In the genomic region with DNA sequence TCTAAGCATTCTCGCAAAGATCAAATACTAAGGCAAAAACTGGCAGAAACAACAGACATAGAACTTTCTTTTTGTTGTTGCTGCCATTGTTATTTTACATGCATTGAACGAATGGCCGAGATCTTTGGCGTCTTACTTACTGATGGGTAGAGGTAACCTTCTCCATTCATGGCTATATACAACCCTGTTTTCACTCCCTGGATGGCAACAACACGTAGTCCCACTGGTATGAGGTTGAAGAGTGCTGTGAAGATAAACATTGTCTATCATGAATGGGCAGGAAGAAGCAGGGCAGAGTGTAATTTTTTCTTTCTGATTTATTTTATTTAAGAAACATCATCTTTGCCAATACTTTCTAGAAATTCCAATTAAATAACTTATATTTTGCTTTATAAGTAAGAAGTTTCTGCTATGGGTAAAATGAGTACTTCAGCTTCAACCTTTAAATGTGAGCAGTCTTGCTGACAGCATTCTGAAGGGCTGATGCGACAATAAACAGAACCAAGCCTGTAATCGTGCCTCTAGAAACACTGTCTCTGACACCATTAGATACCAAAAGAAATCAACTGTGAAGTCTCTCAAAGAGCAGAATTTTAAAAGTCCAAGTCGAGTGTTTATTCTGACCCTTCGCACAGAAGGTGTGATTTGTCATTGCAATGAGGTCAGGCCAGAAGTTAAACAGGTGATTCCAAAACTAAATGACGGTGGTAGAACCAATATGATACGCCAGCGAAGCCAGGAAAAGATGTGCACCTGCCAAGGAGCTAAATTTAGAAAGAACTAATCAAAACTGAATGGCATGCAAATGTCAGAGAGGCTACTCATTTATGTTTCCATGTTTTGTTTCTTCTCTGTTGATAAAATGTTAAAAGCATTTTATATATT, we compare ENCODE assay signal across 13 cellular contexts.
A peak's percentile ranks its signal among the peaks of the same experiment; 100 is the strongest.
DNase-seq lines count a peak whose midpoint lies in the region; ATAC-seq, FAIRE-seq and TF ChIP-seq lines count a peak whose summit lies in the region.
"Had no signal": no experiment of that assay in that cellular context is flagged by ENCODE, and none has a peak within 500 bp of the region (broad histone marks: within the 10 kb centered on the region; RNA-seq: fewer than 3 reads in every experiment).

No MANE protein-coding gene starts in this region.

- TF ChIP-seq CTCF in neural progenitor cell (IDR thresholded peaks at IDR 0.05) (no peak), kidney (IDR thresholded peaks at IDR 0.05; ENCODE audit: borderline replicate concordance, extremely low read depth, insufficient read depth) (no peak)

- no peaks in the 10 kb centered on the region for H4K20me1 ChIP-seq in neural progenitor cell (ENCODE audit: low read depth)

- H2AFZ ChIP-seq in neural progenitor cell (replicated peaks), result peak overlapping the region; percentile 44

- H3K9ac ChIP-seq in neural progenitor cell (no peak overlapping the region), kidney (ENCODE audit: low read length in 2 of 2) (no peak overlapping the region)

- H3K36me3 Mint-ChIP-seq in neural progenitor cell, result no peaks in the 10 kb centered on the region

- H3K36me3 ChIP-seq in neural progenitor cell, result no peaks in the 10 kb centered on the region
- no peaks in the 10 kb centered on the region for H3K36me3 ChIP-seq in kidney (ENCODE audit: control insufficient read depth in 1 of 2, insufficient read depth in 2 of 2, low read length in 2 of 2)
- H3K36me3 ChIP-seq: esophagus muscularis mucosa had no signal

- no peaks in the 10 kb centered on the region for H3K9me3 ChIP-seq in neural progenitor cell (ENCODE audit: low read depth)
- no peaks in the 10 kb centered on the region for H3K9me3 ChIP-seq in kidney (ENCODE audit: control insufficient read depth in 1 of 2, low read length in 2 of 2)
- H3K9me3 ChIP-seq: esophagus muscularis mucosa had no signal

- no peaks in the 10 kb centered on the region for H3K79me2 ChIP-seq in neural progenitor cell (ENCODE audit: low read depth)

- H3K4me3 ChIP-seq in neural progenitor cell (no peak overlapping the region), kidney (ENCODE audit: low read length in 2 of 2) (no peak overlapping the region)
- H3K4me3 ChIP-seq: esophagus muscularis mucosa had no signal

- DNase-seq in DMS53 (lab: John Stamatoyannopoulos, UW) (peak; percentile 51), DMS53 treated with DMSO at 0.1 percent for 48 hours (lab: John Stamatoyannopoulos, UW; ENCODE audit: unreplicated experiment) (no peak), NCI-H345 (lab: John Stamatoyannopoulos, UW) (peak; percentile 57), neural progenitor cell (ENCODE audit: low spot score) (no peak), kidney (no peak), HPDE6-E6E7 (ENCODE audit: extremely low spot score) (no peak), NCI-H2171 (lab: John Stamatoyannopoulos, UW) (no peak)
- DNase-seq: activated naive CD4-positive, alpha-beta T cell treated with anti-CD3 and anti-CD28 coated beads, Interleukin-2, amount 50 U/mL, for 16 hours; cerebellar nuclear complex; T-helper 17 cell had no signal

- no peak overlapping the region for H3K4me3 Mint-ChIP-seq in neural progenitor cell
- H3K4me3 Mint-ChIP-seq: T-helper 17 cell had no signal

- H3K27ac Mint-ChIP-seq in neural progenitor cell, result no peak overlapping the region
- H3K27ac Mint-ChIP-seq: T-helper 17 cell had no signal

- H3K27me3 Mint-ChIP-seq in neural progenitor cell (ENCODE audit: insufficient read depth, low read depth), result no peaks in the 10 kb centered on the region

- H3K4me1 Mint-ChIP-seq in neural progenitor cell, result peaks cover 12% of the 10 kb centered on the region

- no peak for FAIRE-seq in kidney (lab: Jason Lieb, UNC)

- no peaks in the 10 kb centered on the region for H3K4me1 ChIP-seq in neural progenitor cell
- H3K4me1 ChIP-seq in kidney (ENCODE audit: control insufficient read depth in 1 of 2, insufficient read depth in 1 of 2, low read depth in 1 of 2, low read length in 2 of 2), result no peaks in the 10 kb centered on the region
- H3K4me1 ChIP-seq: esophagus muscularis mucosa had no signal

- H3K4me2 ChIP-seq in neural progenitor cell, result no peak overlapping the region

- H3F3A ChIP-seq in neural progenitor cell (ENCODE audit: low read depth), result no peaks in the 10 kb centered on the region

- no peaks in the 10 kb centered on the region for H3K9me3 Mint-ChIP-seq in neural progenitor cell

- H3K27me3 ChIP-seq in neural progenitor cell, result no peaks in the 10 kb centered on the region
- H3K27me3 ChIP-seq: esophagus muscularis mucosa had no signal

- intact Hi-C loops in kidney (cut with DNase I), result no loop called here

- H3K27ac ChIP-seq in neural progenitor cell (no peak overlapping the region), kidney (ENCODE audit: low read depth in 2 of 2, low read length in 2 of 2) (no peak overlapping the region)
- H3K27ac ChIP-seq: 22Rv1, esophagus muscularis mucosa had no signal

- ATAC-seq in HG03108 (IDR thresholded peaks at IDR 0.05; ENCODE audit: unreplicated experiment), result peak; percentile 19
- ATAC-seq: T-helper 17 cell had no signal

Comparison
In these comparisons a context has a peak if more than half of its experiments do, and no peak if none do; other contexts are left out.
1. DNase-seq: peak in DMS53 (single experiment) and NCI-H345 (single experiment); none in DMS53 treated with DMSO at 0.1 percent for 48 hours (single experiment), neural progenitor cell (single experiment), kidney (single experiment), HPDE6-E6E7 (single experiment) and NCI-H2171 (single experiment).